Comparison of ENCODE assay signal across 19 cellular contexts in the genomic region with DNA sequence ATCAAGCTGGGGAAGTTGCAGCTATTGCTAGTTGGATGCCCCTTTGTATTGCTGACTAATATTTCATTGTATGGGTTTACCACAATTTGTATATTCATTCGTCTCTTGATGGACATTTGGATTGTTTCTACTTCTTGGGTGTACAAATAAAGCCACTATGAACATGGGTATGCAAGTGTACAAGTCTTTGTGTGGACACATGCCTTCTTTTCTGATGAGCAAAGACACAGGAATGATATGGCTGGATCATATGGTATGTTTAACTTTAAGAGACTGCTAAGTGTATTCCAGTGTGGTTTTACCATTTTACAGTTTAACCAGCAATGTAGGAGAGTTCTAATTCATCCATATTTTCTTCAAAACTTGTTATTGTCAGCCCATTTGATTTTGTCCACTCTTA. TPM values are rescaled to one million over a fixed set of nuclear protein-coding genes. Genes with fewer than 3 reads are reported as not detected.
DNase-seq lines count a peak whose midpoint lies in the region; ATAC-seq and TF ChIP-seq lines count a peak whose summit lies in the region.
"Had no signal": no experiment of that assay in that cellular context is flagged by ENCODE, and none has a peak within 500 bp of the region (broad histone marks: within the 10 kb centered on the region; RNA-seq: fewer than 3 reads in every experiment).

No MANE protein-coding gene starts in this region.

- TF ChIP-seq CTCF in HFFc6 (IDR thresholded peaks at IDR 0.05) (no peak), choroid plexus epithelial cell (conservative IDR thresholded peaks at IDR 0.05; ENCODE audit: low read depth, low read length) (no peak)

- peaks cover 11% of the 10 kb centered on the region for H3K9me3 Mint-ChIP-seq in HFFc6

- peak overlapping the region; percentile 43 for H3K27ac Mint-ChIP-seq in HFFc6

- H3K4me1 Mint-ChIP-seq in HFFc6 (ENCODE audit: low read depth): peaks cover 69% of the 10 kb centered on the region

- H3K36me3 Mint-ChIP-seq in HFFc6 (ENCODE audit: low read depth): peaks cover 40% of the 10 kb centered on the region

- H3K27me3 Mint-ChIP-seq in HFFc6 (ENCODE audit: insufficient read depth): no peaks in the 10 kb centered on the region

- DNase-seq in EH (ENCODE audit: low read depth) (peak; percentile 64), HFFc6 (peak; percentile 12), choroid plexus epithelial cell (ENCODE audit: low read depth) (peak; percentile 36), kidney tubule cell (ENCODE audit: low spot score) (peak; percentile 3), amygdala (lab: John Stamatoyannopoulos, UW) (no peak), SIG-M5 treated with dmso at 0.1 percent for 504 hours (lab: John Stamatoyannopoulos, UW; ENCODE audit: unreplicated experiment) (no peak), NCI-H1092 treated with DMSO at 0.1 percent for 48 hours (lab: John Stamatoyannopoulos, UW) (no peak)
- DNase-seq: AML-193, KG1, NCI-H1105, NCI-H146, NCI-H2029 treated with DMSO at 0.1 percent for 48 hours, NCI-H226, NCI-H510A treated with DMSO at 0.1 percent for 48 hours, NCI-H774, Peyer's patch, SJCRH30 had no signal

- no peak overlapping the region for H3K4me3 ChIP-seq in choroid plexus epithelial cell (ENCODE audit: low read depth, low read length)
- H3K4me3 ChIP-seq: Peyer's patch, SJCRH30 had no signal

- ATAC-seq in HG02642 (IDR thresholded peaks at IDR 0.05; ENCODE audit: poor library complexity, unreplicated experiment): no peak
- ATAC-seq: HepG2 had no signal

- H3K4me3 Mint-ChIP-seq in HFFc6: no peak overlapping the region; the same call in 1 of the 2 replicates

RNA-seq across cellular contexts. Expression of a gene that starts 32.2 kb away (rescaled TPM):
- 100 to 1,000 TPM in 1 of 6 experiments, 10 to 100 TPM in 5; 61.5 to 103 (median 84.9) TPM for total RNA-seq in HFFc6 (2021; fragmentation: NEBNext Ultra II Directional; extraction: Animal tissue kit (Norgen Biotek cat#: 25700))

Comparison
In these comparisons a context has a peak if more than half of its experiments do, and no peak if none do; other contexts are left out.
1. DNase-seq: peak in EH (single experiment), HFFc6 (single experiment), choroid plexus epithelial cell (single experiment) and kidney tubule cell (single experiment); none in amygdala (0 of 56), SIG-M5 treated with dmso at 0.1 percent for 504 hours (single experiment) and NCI-H1092 treated with DMSO at 0.1 percent for 48 hours (single experiment).